In the genomic region with DNA sequence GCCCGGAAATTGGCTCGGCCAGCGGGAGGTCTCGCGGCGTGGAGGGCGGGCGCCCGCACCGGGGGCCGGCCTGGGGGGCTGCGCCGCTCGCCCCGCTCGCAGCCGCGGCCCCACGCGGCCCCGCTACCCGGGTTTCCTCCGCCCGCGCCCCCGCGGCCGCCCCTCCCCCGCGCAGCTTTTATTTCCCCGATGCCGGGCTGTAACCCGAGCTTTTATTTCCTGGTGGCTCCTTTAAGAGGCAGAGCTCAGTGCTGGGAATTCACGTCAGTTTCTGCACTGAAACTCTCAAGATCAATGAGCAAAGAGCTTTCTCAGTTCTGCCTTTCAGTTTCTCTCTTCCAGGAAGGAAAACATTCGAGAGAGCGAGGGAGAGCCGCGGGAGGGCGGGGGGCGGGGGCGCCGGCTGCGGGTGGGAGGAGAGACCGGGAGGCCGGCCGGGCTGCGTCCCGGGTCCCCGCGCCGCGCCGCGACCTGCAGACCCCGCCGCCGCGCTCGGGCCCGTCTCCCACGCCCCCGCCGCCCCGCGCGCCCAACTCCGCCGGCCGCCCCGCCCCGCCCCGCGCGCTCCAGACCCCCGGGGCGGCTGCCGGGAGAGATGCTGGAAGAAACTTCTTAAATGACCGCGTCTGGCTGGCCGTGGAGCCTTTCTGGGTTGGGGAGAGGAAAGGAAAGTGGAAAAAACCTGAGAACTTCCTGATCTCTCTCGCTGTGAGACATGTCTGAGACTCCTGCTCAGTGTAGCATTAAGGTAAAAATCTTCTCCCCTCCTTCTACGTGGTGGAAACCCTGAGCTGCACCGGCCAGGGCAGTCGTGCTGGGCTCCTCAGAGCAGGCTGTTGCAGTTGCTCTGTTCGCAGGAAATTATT, we compare ENCODE assay signal across 8 cellular contexts. TPM values are rescaled to one million over a fixed set of nuclear protein-coding genes. Genes with fewer than 3 reads are reported as not detected.
DNase-seq lines count a peak whose midpoint lies in the region; ATAC-seq and TF ChIP-seq lines count a peak whose summit lies in the region.

A gene (plus strand): TSS at position 262 of the 866 bp plus-strand sequence. CDS start 454 bp downstream, at position 716.

- H3K36me3 Mint-ChIP-seq in endothelial cell (ENCODE audit: low read depth, unreplicated experiment), result peaks cover 12% of the 10 kb centered on the region

- peak; percentile 57 for DNase-seq in CMK (ENCODE audit: low read depth)
- DNase-seq in HL-60 (ENCODE audit: low read depth in 1 of 2, low spot score in 1 of 2), result peak in 1 of 2 experiments; percentile 75
- peak; percentile 95 for DNase-seq in NOMO-1 treated with DMSO at 0.1 percent for 48 hours (lab: John Stamatoyannopoulos, UW; ENCODE audit: unreplicated experiment)
- DNase-seq in activated CD8-positive, alpha-beta memory T cell treated with anti-CD3 and anti-CD28 coated beads, Interleukin-2, amount 50 U/mL, for 4 hours, result peak; percentile 66
- peak; percentile 71 for DNase-seq in endothelial cell (ENCODE audit: low spot score)
- peak; percentile 55 for DNase-seq in stimulated activated CD8-positive, alpha-beta memory T cell treated with anti-CD3 and anti-CD28 coated beads, Interleukin-15, amount 100 ng/mL, for 24 hours (ENCODE audit: low read depth)

- no peaks in the 10 kb centered on the region for H3K27me3 ChIP-seq in HL-60 (ENCODE audit: insufficient read depth, poor library complexity, severe bottlenecking)

- no peaks in the 10 kb centered on the region for H3K9me3 Mint-ChIP-seq in endothelial cell (ENCODE audit: unreplicated experiment)

- H3K27me3 Mint-ChIP-seq in endothelial cell (ENCODE audit: unreplicated experiment), result peaks cover 10% of the 10 kb centered on the region

- H3K36me3 ChIP-seq in mesodermal cell (ENCODE audit: control insufficient read depth, insufficient read depth, low read length), result no peaks in the 10 kb centered on the region

- H3K4me1 Mint-ChIP-seq in endothelial cell (ENCODE audit: unreplicated experiment), result peaks cover 43% of the 10 kb centered on the region

- H3K4me3 ChIP-seq in HL-60 (replicated peaks; ENCODE audit: insufficient read depth, low read length), result peak within 1 kb of the TSS; percentile 58
- H3K4me3 ChIP-seq in mesodermal cell (ENCODE audit: extremely low read depth, insufficient read depth, low read length, poor library complexity, severe bottlenecking), result peak within 1 kb of the TSS; percentile 73

- peaks cover 24% of the 10 kb centered on the region for H3K4me1 ChIP-seq in mesodermal cell (ENCODE audit: control insufficient read depth, insufficient read depth, low read length, poor library complexity, severe bottlenecking)

- H3K4me3 Mint-ChIP-seq in endothelial cell (ENCODE audit: unreplicated experiment), result peak within 1 kb of the TSS; percentile 98

- ATAC-seq in GM19455 (IDR thresholded peaks at IDR 0.05; ENCODE audit: unreplicated experiment), result peak; percentile 56

- peak within 1 kb of the TSS; percentile 99 for H3K27ac Mint-ChIP-seq in endothelial cell (ENCODE audit: unreplicated experiment)

- peak within 1 kb of the TSS; percentile 96 for H3K27ac ChIP-seq in HL-60 (replicated peaks)
- peak within 1 kb of the TSS; percentile 99 for H3K27ac ChIP-seq in mesodermal cell (ENCODE audit: low read depth, low read length, severe bottlenecking)

- 0% methylated on average over 31 to 34 of the region's 85 CpGs for WGBS in mesodermal cell (ENCODE audit: insufficient coverage in 2 of 2), 2 experiments

- TF ChIP-seq CTCF in HL-60 (IDR thresholded peaks at IDR 0.05; ENCODE audit: insufficient read depth, low read length) (no peak), endothelial cell (IDR thresholded peaks at IDR 0.05; ENCODE audit: unreplicated experiment) (no peak)

- H3K9me3 ChIP-seq in mesodermal cell (ENCODE audit: control insufficient read depth, low read length), result no peaks in the 10 kb centered on the region

RNA-seq across cellular contexts. Expression of the gene that starts here (rescaled TPM):
- 98.7 TPM for total RNA-seq in endothelial cell (ENCODE audit: unreplicated experiment)
- polyA plus RNA-seq in mesodermal cell (2013, experiment 1 of 2), result 13.9 TPM
- 11.2 TPM for polyA plus RNA-seq in mesodermal cell (2013, experiment 2 of 2)
